ENCODE assay signal across 33 cellular contexts in genomic region chr12:39483042-39483441, GRCh38.
"Had no signal": no experiment of that assay in that cellular context is flagged by ENCODE, and none has a peak within 500 bp of the region (broad histone marks: within the 10 kb centered on the region; RNA-seq: fewer than 3 reads in every experiment).

No MANE protein-coding gene starts in this region.

- H3K4me1 ChIP-seq: ascending aorta, breast epithelium, colonic mucosa, esophagus squamous epithelium, gastroesophageal sphincter, heart right ventricle had no signal

- H3K27me3 Mint-ChIP-seq: activated CD4-positive, alpha-beta memory T cell treated with anti-CD3 and anti-CD28 coated beads, Interleukin-2, amount 10 ng/mL, durations not matched to agents 7 days and 5 days; activated CD4-positive, alpha-beta T cell treated with anti-CD3 and anti-CD28 coated beads, Interleukin-2, amount 10 ng/mL, durations not matched to agents 7 days and 5 days; activated naive CD4-positive, alpha-beta T cell treated with anti-CD3 and anti-CD28 coated beads, Interleukin-2, amount 10 ng/mL, durations not matched to agents 7 days and 5 days; activated naive CD8-positive, alpha-beta T cell treated with anti-CD3 and anti-CD28 coated beads, Interleukin-2, amount 10 ng/mL, durations not matched to agents 7 days and 5 days; activated T-cell treated with anti-CD3 and anti-CD28 coated beads, Interleukin-2, amount 50 U/mL, for 24 hours; brain had no signal

- H3K36me3 Mint-ChIP-seq: activated naive CD4-positive, alpha-beta T cell treated with anti-CD3 and anti-CD28 coated beads, Interleukin-2, amount 10 ng/mL, durations not matched to agents 7 days and 5 days; brain; WTC11 had no signal

- ATAC-seq: activated T-cell treated with anti-CD3 and anti-CD28 coated beads, Interleukin-2, amount 50 U/mL, for 72 hours; gastroesophageal sphincter; heart right ventricle; WTC11 had no signal

- H3K27me3 ChIP-seq: ascending aorta, breast epithelium, cardiac muscle cell, colonic mucosa, esophagus squamous epithelium, gastroesophageal sphincter, heart right ventricle had no signal

- H3K9me3 ChIP-seq: ascending aorta, breast epithelium, colonic mucosa, esophagus squamous epithelium, gastroesophageal sphincter, heart right ventricle had no signal

- H3K36me3 ChIP-seq: ascending aorta, breast epithelium, cardiac muscle cell, colonic mucosa, esophagus squamous epithelium, gastroesophageal sphincter, heart right ventricle had no signal

- DNase-seq: activated CD4-positive, alpha-beta memory T cell treated with anti-CD3 and anti-CD28 coated beads, Interleukin-2, amount 10 ng/mL, durations not matched to agents 7 days and 5 days; activated CD4-positive, alpha-beta T cell treated with anti-CD3 and anti-CD28 coated beads for 1 hour; activated CD4-positive, alpha-beta T cell treated with anti-CD3 and anti-CD28 coated beads for 4 hours; activated CD4-positive, alpha-beta T cell treated with anti-CD3 and anti-CD28 coated beads, Interleukin-2, amount 10 ng/mL, durations not matched to agents 7 days and 5 days; activated CD4-positive, alpha-beta T cell treated with anti-CD3 and anti-CD28 coated beads, Interleukin-2, amount 50 U/mL, for 4 hours; activated CD8-positive, alpha-beta memory T cell treated with anti-CD3 and anti-CD28 coated beads, Interleukin-2, amount 50 U/mL, for 48 hours; activated gamma-delta T cell; activated naive CD4-positive, alpha-beta T cell; activated naive CD4-positive, alpha-beta T cell treated with anti-CD3 and anti-CD28 coated beads, Interleukin-2, amount 10 ng/mL, durations not matched to agents 7 days and 5 days; activated naive CD8-positive, alpha-beta T cell treated with anti-CD3 and anti-CD28 coated beads, Interleukin-2, amount 10 ng/mL, durations not matched to agents 7 days and 5 days; activated T-cell treated with anti-CD3 and anti-CD28 coated beads for 4 hours; activated T-cell treated with anti-CD3 and anti-CD28 coated beads, Interleukin-2, amount 50 U/mL, for 24 hours; activated T-cell treated with anti-CD3 and anti-CD28 coated beads, Interleukin-2, amount 50 U/mL, for 72 hours; central memory CD4-positive, alpha-beta T cell; cerebellar nuclear complex; colonic mucosa; effector CD8-positive, alpha-beta T cell; esophagus squamous epithelium; foreskin melanocyte; heart right ventricle; T-helper 2 cell had no signal

- H3K27ac Mint-ChIP-seq: activated CD4-positive, alpha-beta memory T cell treated with anti-CD3 and anti-CD28 coated beads, Interleukin-2, amount 10 ng/mL, durations not matched to agents 7 days and 5 days; activated CD4-positive, alpha-beta T cell treated with anti-CD3 and anti-CD28 coated beads, Interleukin-2, amount 10 ng/mL, durations not matched to agents 7 days and 5 days; activated naive CD4-positive, alpha-beta T cell treated with anti-CD3 and anti-CD28 coated beads, Interleukin-2, amount 10 ng/mL, durations not matched to agents 7 days and 5 days; activated naive CD4-positive, alpha-beta T cell treated with anti-CD3 and anti-CD28 coated beads, Interleukin-2, amount 50 U/mL, for 72 hours; activated naive CD8-positive, alpha-beta T cell treated with anti-CD3 and anti-CD28 coated beads, Interleukin-2, amount 10 ng/mL, durations not matched to agents 7 days and 5 days; activated T-cell treated with anti-CD3 and anti-CD28 coated beads, Interleukin-2, amount 50 U/mL, for 24 hours; activated T-cell treated with anti-CD3 and anti-CD28 coated beads, Interleukin-2, amount 50 U/mL, for 72 hours; brain; WTC11 had no signal

- H3K4me3 Mint-ChIP-seq: activated CD4-positive, alpha-beta memory T cell treated with anti-CD3 and anti-CD28 coated beads, Interleukin-2, amount 10 ng/mL, durations not matched to agents 7 days and 5 days; activated CD4-positive, alpha-beta T cell treated with anti-CD3 and anti-CD28 coated beads, Interleukin-2, amount 10 ng/mL, durations not matched to agents 7 days and 5 days; activated naive CD4-positive, alpha-beta T cell treated with anti-CD3 and anti-CD28 coated beads, Interleukin-2, amount 10 ng/mL, durations not matched to agents 7 days and 5 days; activated naive CD8-positive, alpha-beta T cell treated with anti-CD3 and anti-CD28 coated beads, Interleukin-2, amount 10 ng/mL, durations not matched to agents 7 days and 5 days; activated T-cell treated with anti-CD3 and anti-CD28 coated beads, Interleukin-2, amount 50 U/mL, for 24 hours; activated T-cell treated with anti-CD3 and anti-CD28 coated beads, Interleukin-2, amount 50 U/mL, for 72 hours; brain; WTC11 had no signal

- H3K27ac ChIP-seq: ascending aorta, breast epithelium, cardiac muscle cell, colonic mucosa, epithelial cell of prostate, esophagus squamous epithelium, gastroesophageal sphincter, heart right ventricle, VCaP had no signal

- H3K4me1 Mint-ChIP-seq: activated CD4-positive, alpha-beta memory T cell treated with anti-CD3 and anti-CD28 coated beads, Interleukin-2, amount 10 ng/mL, durations not matched to agents 7 days and 5 days; activated CD4-positive, alpha-beta T cell treated with anti-CD3 and anti-CD28 coated beads, Interleukin-2, amount 10 ng/mL, durations not matched to agents 7 days and 5 days; activated naive CD4-positive, alpha-beta T cell treated with anti-CD3 and anti-CD28 coated beads, Interleukin-2, amount 10 ng/mL, durations not matched to agents 7 days and 5 days; activated naive CD8-positive, alpha-beta T cell treated with anti-CD3 and anti-CD28 coated beads, Interleukin-2, amount 10 ng/mL, durations not matched to agents 7 days and 5 days; WTC11 had no signal

- FAIRE-seq: endometrium, endothelial cell of umbilical vein, TTC549 had no signal

- H3K4me3 ChIP-seq: ascending aorta, breast epithelium, cardiac muscle cell, colonic mucosa, esophagus squamous epithelium, gastroesophageal sphincter, heart right ventricle had no signal
